In genomic region chr10:70474780-70475179, GRCh38 we compare ENCODE assay signal across 1 cellular context.
TF ChIP-seq lines count a peak whose summit lies in the region.

No MANE protein-coding gene starts in this region.

TF ChIP-seq in HEK293, 187 proteins besides CTCF, POLR2A, EP300 and RAD21 (continued from another document):
- TF ChIP-seq, protein P1, sequence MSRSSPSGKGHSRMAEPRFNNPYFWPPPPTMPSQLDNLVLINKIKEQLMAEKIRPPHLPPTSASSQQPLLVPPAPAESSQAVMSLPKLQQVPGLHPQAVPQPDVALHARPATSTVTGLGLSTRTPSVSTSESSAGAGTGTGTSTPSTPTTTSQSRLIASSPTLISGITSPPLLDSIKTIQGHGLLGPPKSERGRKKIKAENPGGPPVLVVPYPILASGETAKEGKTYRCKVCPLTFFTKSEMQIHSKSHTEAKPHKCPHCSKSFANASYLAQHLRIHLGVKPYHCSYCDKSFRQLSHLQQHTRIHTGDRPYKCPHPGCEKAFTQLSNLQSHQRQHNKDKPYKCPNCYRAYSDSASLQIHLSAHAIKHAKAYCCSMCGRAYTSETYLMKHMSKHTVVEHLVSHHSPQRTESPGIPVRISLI (tag by site-specific recombination; IDR thresholded peaks at IDR 0.05) = no peak
- no peak for TF ChIP-seq ZNF777 (tag by site-specific recombination; IDR thresholded peaks at IDR 0.05; ENCODE audit: borderline replicate concordance)
